1 cellular context compared by ENCODE assay signal in the genomic region with DNA sequence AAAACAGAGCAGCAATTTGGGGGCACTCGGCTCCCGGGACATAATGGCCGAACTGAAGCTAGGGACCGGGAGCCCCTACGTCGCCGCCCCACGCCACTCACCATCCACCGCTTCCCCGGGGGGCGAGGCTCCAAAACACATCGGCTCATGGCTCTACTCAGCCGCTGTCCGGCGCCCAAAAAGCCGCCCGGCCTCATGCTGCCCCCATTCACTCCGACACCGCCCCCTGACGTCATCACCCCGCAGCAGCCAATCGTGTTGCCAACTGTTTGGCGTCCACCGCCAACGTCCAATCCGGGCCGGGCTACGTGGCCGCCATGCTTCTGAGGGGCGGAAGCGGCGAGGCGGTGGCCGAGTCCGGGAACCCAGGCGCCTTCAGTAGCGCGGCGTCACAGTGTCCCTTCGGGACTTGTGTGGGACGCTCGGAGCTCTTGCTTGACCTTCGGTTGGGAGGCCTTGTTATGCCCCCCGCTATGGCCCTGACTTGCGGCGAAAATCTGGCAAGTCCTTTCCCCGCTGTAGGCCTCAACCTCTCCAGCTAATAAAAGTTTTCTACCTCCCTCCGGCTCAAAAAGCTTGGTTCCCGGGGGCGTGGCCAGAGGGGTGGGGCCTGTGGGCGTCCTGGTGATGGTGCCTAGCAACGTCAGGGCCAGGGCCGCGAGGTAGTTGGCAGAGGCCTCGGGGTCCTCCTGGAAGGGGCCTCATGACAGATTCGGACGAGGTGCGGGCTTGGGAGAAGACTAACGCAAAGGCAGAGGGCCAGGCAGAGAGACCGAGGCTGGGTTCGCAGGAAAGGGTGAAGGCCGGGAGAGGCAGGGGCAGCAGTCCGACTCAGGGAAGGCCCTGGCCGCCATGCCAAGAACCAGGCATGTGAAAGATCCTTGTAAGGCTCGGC.
A peak's percentile ranks its signal among the peaks of the same experiment; 100 is the strongest.
TF ChIP-seq lines count a peak whose summit lies in the region.

A gene with protein sequence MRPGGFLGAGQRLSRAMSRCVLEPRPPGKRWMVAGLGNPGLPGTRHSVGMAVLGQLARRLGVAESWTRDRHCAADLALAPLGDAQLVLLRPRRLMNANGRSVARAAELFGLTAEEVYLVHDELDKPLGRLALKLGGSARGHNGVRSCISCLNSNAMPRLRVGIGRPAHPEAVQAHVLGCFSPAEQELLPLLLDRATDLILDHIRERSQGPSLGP (minus strand): TSS at position 221 of the 895 bp plus-strand sequence. CDS start 24 bp downstream, at position 197.
A gene with protein sequence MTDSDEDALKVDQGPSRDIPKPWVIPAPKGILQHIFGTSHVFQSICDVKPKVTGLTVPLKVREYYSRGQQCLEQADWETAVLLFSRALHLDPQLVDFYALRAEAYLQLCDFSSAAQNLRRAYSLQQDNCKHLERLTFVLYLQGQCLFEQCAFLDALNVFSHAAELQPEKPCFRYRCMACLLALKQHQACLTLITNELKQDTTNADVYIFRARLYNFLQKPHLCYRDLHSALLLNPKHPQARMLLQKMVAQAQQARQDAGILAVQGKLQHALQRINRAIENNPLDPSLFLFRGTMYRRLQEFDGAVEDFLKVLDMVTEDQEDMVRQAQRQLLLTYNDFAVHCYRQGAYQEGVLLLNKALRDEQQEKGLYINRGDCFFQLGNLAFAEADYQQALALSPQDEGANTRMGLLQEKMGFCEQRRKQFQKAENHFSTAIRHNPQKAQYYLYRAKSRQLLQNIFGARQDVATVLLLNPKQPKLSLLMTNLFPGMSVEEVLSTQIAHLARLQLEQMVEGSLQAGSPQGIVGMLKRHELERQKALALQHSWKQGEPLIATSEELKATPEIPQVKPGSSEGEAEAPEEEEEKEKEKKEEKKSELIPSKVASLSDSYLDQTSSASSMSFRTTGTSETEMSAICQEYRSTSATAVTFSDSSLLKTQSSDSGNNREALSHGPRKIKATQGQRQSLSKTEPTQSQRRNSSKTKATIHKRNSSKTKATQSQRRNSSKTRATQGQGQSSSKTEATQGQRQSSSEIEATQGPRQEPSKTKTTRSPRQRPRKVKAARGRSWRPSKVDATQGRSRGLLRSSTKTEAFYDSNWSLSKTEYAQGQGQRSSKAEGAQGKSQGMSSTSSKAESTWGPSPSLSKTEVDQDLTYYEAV (plus strand): TSS at position 637 of the 895 bp plus-strand sequence. CDS start 67 bp downstream, at position 704.

TF ChIP-seq in IMR-90, 13 proteins besides CTCF, POLR2A, EP300 and RAD21:
- TF ChIP-seq MXI1 (IDR thresholded peaks at IDR 0.05; ENCODE audit: borderline replicate concordance, low read depth, low read length) (peak; percentile 68), NFE2L2 (IDR thresholded peaks at IDR 0.05; ENCODE audit: low read depth, low read length) (no peak), MAZ (IDR thresholded peaks at IDR 0.05; ENCODE audit: borderline replicate concordance, low read depth, low read length) (peak; percentile 45; the same call in 1 of the 2 replicates)
TF ChIP-seq in IMR-90: peak in this region for 2.
